Comparison of ENCODE assay signal across 17 cellular contexts in genomic region chr2:137302957-137303356, GRCh38.
DNase-seq lines count a peak whose midpoint lies in the region; TF ChIP-seq lines count a peak whose summit lies in the region.
"Had no signal": no experiment of that assay in that cellular context is flagged by ENCODE, and none has a peak within 500 bp of the region (broad histone marks: within the 10 kb centered on the region; RNA-seq: fewer than 3 reads in every experiment).

No MANE protein-coding gene starts in this region.

- no peaks in the 10 kb centered on the region for H3K36me3 Mint-ChIP-seq in MCF 10A (ENCODE audit: insufficient read depth, unreplicated experiment)
- H3K36me3 Mint-ChIP-seq: CD8-positive, alpha-beta memory T cell had no signal

- 12% methylated on average over 3 of the region's 3 CpGs for WGBS in mammary epithelial cell (ENCODE audit: low coverage, missing lambda C conversion rate)

- H4K20me1 ChIP-seq in mammary epithelial cell (ENCODE audit: insufficient read depth, low read length): no peaks in the 10 kb centered on the region
- H4K20me1 ChIP-seq: BLaER1 had no signal

- H3K9me3 ChIP-seq in mammary epithelial cell (replicated peaks; ENCODE audit: insufficient read depth, low read length) (peaks cover 4% of the 10 kb centered on the region), left ventricle myocardium inferior (replicated peaks) (peaks cover 9% of the 10 kb centered on the region)

- BruUV-seq in MCF 10A (replicated peaks; lab: Mats Ljungman, UMichigan) (no TSS peak), mammary epithelial cell (replicated peaks; lab: Mats Ljungman, UMichigan) (no TSS peak)

- H3K9ac ChIP-seq in mammary epithelial cell (ENCODE audit: insufficient read depth, low read length): no peak overlapping the region
- H3K9ac ChIP-seq: BLaER1 had no signal

- POLR2A ChIA-PET in MCF 10A (lab: Yijun Ruan, JAX): no interaction called here

- H3K9me3 Mint-ChIP-seq in MCF 10A (ENCODE audit: unreplicated experiment): no peaks in the 10 kb centered on the region

- TF ChIP-seq CTCF in MCF 10A (IDR thresholded peaks at IDR 0.05; ENCODE audit: unreplicated experiment): no peak
- no peak for TF ChIP-seq CTCF in mammary epithelial cell (conservative IDR thresholded peaks at IDR 0.05 in 1 of 2, IDR thresholded peaks at IDR 0.05 in 1 of 2; ENCODE audit: extremely low read depth in 1 of 2, insufficient read depth in 1 of 2, low read depth in 1 of 2, low read length in 2 of 2)
- TF ChIP-seq CTCF in left ventricle myocardium inferior (IDR thresholded peaks at IDR 0.05; ENCODE audit: borderline replicate concordance): no peak

- in situ Hi-C loops in mammary epithelial cell (cut with MboI; ENCODE audit: low sequenced_read_pairs in 2 of 2): no loop called here

- DNase-seq in DMS79 (lab: John Stamatoyannopoulos, UW) (peak; percentile 8), DMS79 treated with DMSO at 0.1 percent for 48 hours (lab: John Stamatoyannopoulos, UW) (no peak), MCF 10A (ENCODE audit: unreplicated experiment) (peak; percentile 2), mammary epithelial cell (no peak), NCI-H446 treated with DMSO at 0.1 percent for 48 hours (lab: John Stamatoyannopoulos, UW) (peak; percentile 53), left ventricle myocardium inferior (peak; percentile 56), NCI-H2196 (lab: John Stamatoyannopoulos, UW; ENCODE audit: unreplicated experiment) (no peak)
- no peak for DNase-seq in activated CD4-positive, alpha-beta T cell treated with anti-CD3 and anti-CD28 coated beads for 1 hour
- DNase-seq: 8988T; AML-193; Caco-2; CD8-positive, alpha-beta memory T cell; EL; H7 had no signal

- no peak overlapping the region for H3K27ac ChIP-seq in mammary epithelial cell (ENCODE audit: insufficient read depth, low read depth, low read length)
- H3K27ac ChIP-seq in left ventricle myocardium inferior (replicated peaks): no peak overlapping the region
- H3K27ac ChIP-seq: BLaER1, HL-60 had no signal

- dilution Hi-C loops in mammary epithelial cell (cut with HindIII; ENCODE audit: low sequenced_read_pairs): no loop called here

- H2AFZ ChIP-seq in mammary epithelial cell (ENCODE audit: low read depth, low read length): no peak overlapping the region
- H2AFZ ChIP-seq: GM23338 had no signal

- H3K36me3 ChIP-seq in mammary epithelial cell (ENCODE audit: insufficient read depth, low read length): no peaks in the 10 kb centered on the region
- H3K36me3 ChIP-seq in left ventricle myocardium inferior: no peaks in the 10 kb centered on the region
- H3K36me3 ChIP-seq: BLaER1 had no signal

- H3K4me1 ChIP-seq in mammary epithelial cell (ENCODE audit: insufficient read depth, low read length) (no peaks in the 10 kb centered on the region), left ventricle myocardium inferior (no peaks in the 10 kb centered on the region)
- H3K4me1 ChIP-seq: BLaER1 had no signal

- no peak overlapping the region for H3K27ac Mint-ChIP-seq in MCF 10A (ENCODE audit: low read depth, unreplicated experiment)
- H3K27ac Mint-ChIP-seq: CD8-positive, alpha-beta memory T cell; GM23338 had no signal

- H3K4me3 Mint-ChIP-seq in MCF 10A (ENCODE audit: unreplicated experiment): no peak overlapping the region
- H3K4me3 Mint-ChIP-seq: CD8-positive, alpha-beta memory T cell; GM23338 had no signal

- H3K27me3 Mint-ChIP-seq in MCF 10A (ENCODE audit: insufficient read depth, unreplicated experiment): no peaks in the 10 kb centered on the region
- H3K27me3 Mint-ChIP-seq: CD8-positive, alpha-beta memory T cell had no signal

- no peak overlapping the region for H3K4me2 ChIP-seq in mammary epithelial cell (ENCODE audit: insufficient read depth, low read depth, low read length)
- H3K4me2 ChIP-seq: BLaER1, GM23338 had no signal

- no peaks in the 10 kb centered on the region for H3K79me2 ChIP-seq in mammary epithelial cell (ENCODE audit: insufficient read depth, low read length)

- H3K4me3 ChIP-seq in mammary epithelial cell (replicated peaks in 1 of 3; ENCODE audit: insufficient read depth in 1 of 3, low read depth in 2 of 3, low read length in 3 of 3) (no peak overlapping the region), left ventricle myocardium inferior (no peak overlapping the region)
- H3K4me3 ChIP-seq: BLaER1, GM23338 had no signal

- intact Hi-C loops in MCF 10A (cut with micrococcal nuclease) (no loop called here), mammary epithelial cell (cut with micrococcal nuclease) (no loop called here), left ventricle myocardium inferior (cut with micrococcal nuclease) (no loop called here)

- CTCF ChIA-PET in MCF 10A (lab: Yijun Ruan, JAX) (no interaction called here), mammary epithelial cell (lab: Charles Lee; ENCODE audit: low non-redundant PET) (no interaction called here)

- H3K27me3 ChIP-seq in mammary epithelial cell (ENCODE audit: insufficient read depth, low read length): no peaks in the 10 kb centered on the region
- H3K27me3 ChIP-seq in left ventricle myocardium inferior (ENCODE audit: low read depth): no peaks in the 10 kb centered on the region
- H3K27me3 ChIP-seq: BLaER1 had no signal

- no peaks in the 10 kb centered on the region for H3K4me1 Mint-ChIP-seq in MCF 10A (ENCODE audit: insufficient read depth, unreplicated experiment)
- H3K4me1 Mint-ChIP-seq: CD8-positive, alpha-beta memory T cell; GM23338 had no signal

Comparison
In these comparisons a context has a peak if more than half of its experiments do, and no peak if none do; other contexts are left out.
1. DNase-seq: peak in DMS79 (single experiment), MCF 10A (single experiment), NCI-H446 treated with DMSO at 0.1 percent for 48 hours (single experiment) and left ventricle myocardium inferior (single experiment); none in DMS79 treated with DMSO at 0.1 percent for 48 hours (single experiment), mammary epithelial cell (single experiment), activated CD4-positive, alpha-beta T cell treated with anti-CD3 and anti-CD28 coated beads for 1 hour (single experiment) and NCI-H2196 (single experiment).